ENCODE assay signal across 8 cellular contexts in the genomic region with DNA sequence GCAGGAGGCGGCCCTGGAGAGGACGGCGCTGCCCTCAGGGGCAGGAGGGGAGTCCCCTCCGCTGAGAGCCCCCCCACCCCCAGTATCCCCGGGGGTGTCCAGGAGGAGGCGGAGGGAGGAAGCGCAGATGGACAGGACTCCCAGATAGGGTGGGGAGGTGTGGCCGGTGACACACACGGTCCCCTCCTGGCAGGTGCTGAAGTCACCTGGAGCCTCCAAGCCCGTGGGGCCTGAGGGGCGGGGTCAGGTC. TPM values are rescaled to one million over a fixed set of nuclear protein-coding genes. Genes with fewer than 3 reads are reported as not detected.
A peak's percentile ranks its signal among the peaks of the same experiment; 100 is the strongest.
DNase-seq lines count a peak whose midpoint lies in the region; ATAC-seq and TF ChIP-seq lines count a peak whose summit lies in the region.

No MANE protein-coding gene starts in this region.

- peak overlapping the region; percentile 66 to 94 (median 88) for H3K4me3 ChIP-seq in BLaER1 treated with 17β-estradiol and CSF1 and Interleukin-3, amounts not matched to agents 10 nM and 100 nM
- peak overlapping the region; percentile 31 for H3K4me3 ChIP-seq in ectodermal cell (ENCODE audit: insufficient read depth, low read depth, low read length)
- peak overlapping the region; percentile 93 for H3K4me3 ChIP-seq in neural cell (ENCODE audit: low read length)

- no peak overlapping the region for H2AFZ ChIP-seq in neural cell (ENCODE audit: low read depth, low read length)

- ATAC-seq in GM21528 (IDR thresholded peaks at IDR 0.05; ENCODE audit: low FRiP score, unreplicated experiment): no peak

- H3K9me2 ChIP-seq in neural cell (ENCODE audit: insufficient read depth, low read length): no peaks in the 10 kb centered on the region

- H3K36me3 ChIP-seq in BLaER1 treated with 17β-estradiol and CSF1 and Interleukin-3, amounts not matched to agents 10 nM and 100 nM: peaks cover 0 to 14% (median 11%) of the 10 kb centered on the region in 11 experiments; a peak in 8 of 22 replicates
- H3K36me3 ChIP-seq in ectodermal cell (ENCODE audit: control insufficient read depth, insufficient read depth, low read length): no peaks in the 10 kb centered on the region
- no peaks in the 10 kb centered on the region for H3K36me3 ChIP-seq in neural cell (ENCODE audit: insufficient read depth, low read length)

- no peaks in the 10 kb centered on the region for H3K9me3 ChIP-seq in BLaER1 treated with 17β-estradiol and CSF1 and Interleukin-3, amounts not matched to agents 10 nM and 100 nM (replicated peaks in 1 of 11)
- H3K9me3 ChIP-seq in ectodermal cell (ENCODE audit: control insufficient read depth, low read length) (no peaks in the 10 kb centered on the region), neural cell (ENCODE audit: low read length) (no peaks in the 10 kb centered on the region)

- H3K9ac ChIP-seq in BLaER1 treated with 17β-estradiol and CSF1 and Interleukin-3, amounts not matched to agents 10 nM and 100 nM: peak overlapping the region; percentile 69 to 89 (median 82); a peak in 19 of 22 replicates
- peak overlapping the region; percentile 97 for H3K9ac ChIP-seq in neural cell (ENCODE audit: low read length)

- TF ChIP-seq CTCF in neural cell (IDR thresholded peaks at IDR 0.05; ENCODE audit: poor library complexity, severe bottlenecking): no peak

- peak overlapping the region; percentile 93 to 99 (median 98) for H3K4me2 ChIP-seq in BLaER1 treated with 17β-estradiol and CSF1 and Interleukin-3, amounts not matched to agents 10 nM and 100 nM
- peak overlapping the region; percentile 92 for H3K4me2 ChIP-seq in neural cell (ENCODE audit: low read length)

- POLR2A ChIA-PET in HEK293T (lab: Yijun Ruan, JAX): interaction anchor here (0.6 to 2.0 kb wide), 3 partner anchors 9 to 56 kb away, joined by 3 to 14 read pairs (median 5); a partner anchor contains a TSS

- peaks cover 0 to 49% (median 45%) of the 10 kb centered on the region in 11 experiments; a peak in 20 of 22 replicates for H4K20me1 ChIP-seq in BLaER1 treated with 17β-estradiol and CSF1 and Interleukin-3, amounts not matched to agents 10 nM and 100 nM
- H4K20me1 ChIP-seq in neural cell (ENCODE audit: insufficient read depth): peaks cover 14% of the 10 kb centered on the region

- no peak for TF ChIP-seq EP300 in neural cell (conservative IDR thresholded peaks at IDR 0.05; ENCODE audit: poor library complexity, severe bottlenecking)

- H3K79me2 ChIP-seq in neural cell (replicated peaks; ENCODE audit: insufficient read depth, low read length): peaks cover 22% of the 10 kb centered on the region

- peaks cover 31 to 66% (median 61%) of the 10 kb centered on the region in 10 experiments for H3K4me1 ChIP-seq in BLaER1 treated with 17β-estradiol and CSF1 and Interleukin-3, amounts not matched to agents 10 nM and 100 nM
- peaks cover 12% of the 10 kb centered on the region for H3K4me1 ChIP-seq in ectodermal cell (ENCODE audit: control insufficient read depth, insufficient read depth, low read length)

- CTCF ChIA-PET in HEK293T (lab: Yijun Ruan, JAX): interaction anchor here (1.2 kb wide), 1 partner anchor 10 kb away, joined by 5 read pairs; no protein-coding TSS in a partner anchor

- H3K27me3 ChIP-seq in BLaER1 treated with 17β-estradiol and CSF1 and Interleukin-3, amounts not matched to agents 10 nM and 100 nM: peaks cover 0 to 10% (median 0%) of the 10 kb centered on the region in 11 experiments; a peak in 2 of 22 replicates
- H3K27me3 ChIP-seq in ectodermal cell (ENCODE audit: control insufficient read depth, insufficient read depth, low read length, poor library complexity, severe bottlenecking) (peaks cover 21% of the 10 kb centered on the region), neural cell (ENCODE audit: insufficient read depth, low read depth, low read length) (no peaks in the 10 kb centered on the region)

- no peak for TF ChIP-seq RAD21 in neural cell (conservative IDR thresholded peaks at IDR 0.05)

- H3F3A ChIP-seq in neural cell (ENCODE audit: insufficient read depth, low read length, poor library complexity, severe bottlenecking): no peaks in the 10 kb centered on the region

- peak overlapping the region in 8 of 11 experiments; percentile 73 to 82 (median 79); a peak in 11 of 22 replicates for H3K27ac ChIP-seq in BLaER1 treated with 17β-estradiol and CSF1 and Interleukin-3, amounts not matched to agents 10 nM and 100 nM
- no peak overlapping the region for H3K27ac ChIP-seq in ectodermal cell (ENCODE audit: insufficient read depth, low read depth, low read length, poor library complexity, severe bottlenecking)
- H3K27ac ChIP-seq in neural cell (ENCODE audit: low read length): peak overlapping the region; percentile 95

- 15 to 17% methylated on average over 11 of the region's 11 CpGs for WGBS in ectodermal cell, 2 experiments

- DNase-seq in NCI-H69 (lab: John Stamatoyannopoulos, UW) (peak; percentile 28), cortex of kidney (lab: John Stamatoyannopoulos, UW) (no peak), SKM-1 (lab: John Stamatoyannopoulos, UW; ENCODE audit: unreplicated experiment) (no peak), HEK293T (ENCODE audit: extremely low spot score) (no peak)

TF ChIP-seq in neural cell, 6 proteins besides CTCF, POLR2A, EP300 and RAD21 (continues in another document):
- no peak for TF ChIP-seq SMC3 (conservative IDR thresholded peaks at IDR 0.05; ENCODE audit: poor library complexity)
- no peak for TF ChIP-seq MXI1 (conservative IDR thresholded peaks at IDR 0.05; ENCODE audit: poor library complexity, severe bottlenecking)
- TF ChIP-seq EZH2 (IDR thresholded peaks at IDR 0.05; ENCODE audit: borderline replicate concordance, insufficient read depth, low read length, poor library complexity, severe bottlenecking): no peak
- no peak for TF ChIP-seq TAF1 (IDR thresholded peaks at IDR 0.05; ENCODE audit: low read depth)
- TF ChIP-seq POLR2AphosphoS5 (IDR thresholded peaks at IDR 0.05): no peak

TF ChIP-seq in HEK293T, 16 proteins besides CTCF, POLR2A, EP300 and RAD21:
- TF ChIP-seq BHLHE40 (IDR thresholded peaks at IDR 0.05; ENCODE audit: borderline replicate concordance): no peak
- TF ChIP-seq, protein P1, sequence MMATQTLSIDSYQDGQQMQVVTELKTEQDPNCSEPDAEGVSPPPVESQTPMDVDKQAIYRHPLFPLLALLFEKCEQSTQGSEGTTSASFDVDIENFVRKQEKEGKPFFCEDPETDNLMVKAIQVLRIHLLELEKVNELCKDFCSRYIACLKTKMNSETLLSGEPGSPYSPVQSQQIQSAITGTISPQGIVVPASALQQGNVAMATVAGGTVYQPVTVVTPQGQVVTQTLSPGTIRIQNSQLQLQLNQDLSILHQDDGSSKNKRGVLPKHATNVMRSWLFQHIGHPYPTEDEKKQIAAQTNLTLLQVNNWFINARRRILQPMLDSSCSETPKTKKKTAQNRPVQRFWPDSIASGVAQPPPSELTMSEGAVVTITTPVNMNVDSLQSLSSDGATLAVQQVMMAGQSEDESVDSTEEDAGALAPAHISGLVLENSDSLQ (IDR thresholded peaks at IDR 0.05): no peak
- no peak for TF ChIP-seq ELF4 (IDR thresholded peaks at IDR 0.05)

RNA-seq across cellular contexts. Expression of a gene that starts 1.4 kb away (rescaled TPM):
- polyA plus RNA-seq in ectodermal cell (2013, experiment 1 of 4): 6.7 TPM
- 6.6 TPM for polyA plus RNA-seq in ectodermal cell (2013, experiment 2 of 4)
- polyA plus RNA-seq in ectodermal cell (2013, experiment 3 of 4): 8.2 TPM
- 10.2 TPM for polyA plus RNA-seq in ectodermal cell (2013, experiment 4 of 4)
- polyA plus RNA-seq in neural cell: 268 and 322 TPM in 2 replicates
- 161 and 172 TPM in 2 replicates for polyA minus RNA-seq in neural cell

RNA-seq across cellular contexts. Expression of a gene that starts 6.2 kb away (rescaled TPM):
- 19.4 TPM for polyA plus RNA-seq in ectodermal cell (2013, experiment 1 of 4)
- 17.9 TPM for polyA plus RNA-seq in ectodermal cell (2013, experiment 2 of 4)
- polyA plus RNA-seq in ectodermal cell (2013, experiment 3 of 4): 11.4 TPM
- 12.6 TPM for polyA plus RNA-seq in ectodermal cell (2013, experiment 4 of 4)
- polyA plus RNA-seq in neural cell: 29.2 and 31.9 TPM in 2 replicates
- 10.7 and 17.8 TPM in 2 replicates for polyA minus RNA-seq in neural cell

RNA-seq across cellular contexts. Expression of a gene that starts 25.0 kb away (rescaled TPM):
- 15.7 TPM for polyA plus RNA-seq in ectodermal cell (2013, experiment 1 of 4)
- 14.4 TPM for polyA plus RNA-seq in ectodermal cell (2013, experiment 2 of 4)
- 11.4 TPM for polyA plus RNA-seq in ectodermal cell (2013, experiment 3 of 4)
- 12.4 TPM for polyA plus RNA-seq in ectodermal cell (2013, experiment 4 of 4)
- polyA plus RNA-seq in neural cell: 13.7 and 14.1 TPM in 2 replicates
- polyA minus RNA-seq in neural cell: 16.0 and 17.8 TPM in 2 replicates

RNA-seq across cellular contexts. Expression of a gene that starts 44.6 kb away (rescaled TPM):
- 3.2 TPM for polyA plus RNA-seq in ectodermal cell (2013, experiment 1 of 4)
- polyA plus RNA-seq in ectodermal cell (2013, experiment 2 of 4): 0.53 TPM
- polyA plus RNA-seq in ectodermal cell (2013, experiment 3 of 4): 0.59 TPM
- 2.2 TPM for polyA plus RNA-seq in ectodermal cell (2013, experiment 4 of 4)
- 9.4 TPM in 1 of 2 replicates, not detected in the other for polyA plus RNA-seq in neural cell
- not detected in 2 replicates for polyA minus RNA-seq in neural cell

RNA-seq across cellular contexts. Expression of a gene that starts 55.9 kb away (rescaled TPM):
- polyA plus RNA-seq in ectodermal cell (2013, experiment 1 of 4): 21.7 TPM
- 27.9 TPM for polyA plus RNA-seq in ectodermal cell (2013, experiment 2 of 4)
- polyA plus RNA-seq in ectodermal cell (2013, experiment 3 of 4): 19.3 TPM
- polyA plus RNA-seq in ectodermal cell (2013, experiment 4 of 4): 20.9 TPM
- polyA plus RNA-seq in neural cell: 70.9 and 78.0 TPM in 2 replicates
- polyA minus RNA-seq in neural cell: 24.1 and 24.7 TPM in 2 replicates

Comparison
In these comparisons a context has a peak if more than half of its experiments do, and no peak if none do; other contexts are left out.
1. H3K4me3 ChIP-seq: peak in every context shown above with its lines; median percentile 93 in neural cell; 88 in BLaER1 treated with 17β-estradiol and CSF1 and Interleukin-3, amounts not matched to agents 10 nM and 100 nM; 31 in ectodermal cell.